In genomic region chr20:62117362-62117646, GRCh38 we compare ENCODE assay signal across 13 cellular contexts. TPM values are rescaled to one million over a fixed set of nuclear protein-coding genes. Genes with fewer than 3 reads are reported as not detected.
DNase-seq lines count a peak whose midpoint lies in the region; ATAC-seq and TF ChIP-seq lines count a peak whose summit lies in the region.
"Had no signal": no experiment of that assay in that cellular context is flagged by ENCODE, and none has a peak within 500 bp of the region (broad histone marks: within the 10 kb centered on the region; RNA-seq: fewer than 3 reads in every experiment).

No MANE protein-coding gene starts in this region.

- H4K20me1 ChIP-seq in GM23248 (ENCODE audit: insufficient read depth), result no peaks in the 10 kb centered on the region

- no peak overlapping the region for H3K9ac ChIP-seq in GM23248
- H3K9ac ChIP-seq: parathyroid adenoma had no signal

- in situ Hi-C loops in GM23248 (cut with MboI), result no loop called here

- no peaks in the 10 kb centered on the region for H3K79me2 ChIP-seq in GM23248 (ENCODE audit: insufficient read depth)
- H3K79me2 ChIP-seq: parathyroid adenoma had no signal

- WGBS in GM23248 (ENCODE audit: low coverage in 1 of 2, low lambda C conversion rate in 2 of 2, missing lambda C conversion rate in 2 of 2), 2 experiments, result 13 to 14% methylated on average over 9 of the region's 9 CpGs

- no peak overlapping the region for H3K27ac ChIP-seq in GM23248
- H3K27ac ChIP-seq: parathyroid adenoma had no signal

- no peaks in the 10 kb centered on the region for H3K36me3 ChIP-seq in GM23248 (ENCODE audit: low read depth)
- H3K36me3 ChIP-seq: Peyer's patch had no signal

- H3K36me3 Mint-ChIP-seq in activated naive CD8-positive, alpha-beta T cell, result peaks cover 5% of the 10 kb centered on the region
- peaks cover 8% of the 10 kb centered on the region for H3K36me3 Mint-ChIP-seq in activated naive CD8-positive, alpha-beta T cell treated with anti-CD3 and anti-CD28 coated beads, Interleukin-2, amount 50 U/mL, for 24 hours (ENCODE audit: low read depth)
- peaks cover 11% of the 10 kb centered on the region for H3K36me3 Mint-ChIP-seq in MCF 10A (ENCODE audit: insufficient read depth, unreplicated experiment)

- no peak for DNase-seq in activated naive CD8-positive, alpha-beta T cell treated with anti-CD3 and anti-CD28 coated beads, Interleukin-2, amount 50 U/mL, for 24 hours
- DNase-seq in GM23248 (peak; percentile 31), SK-N-DZ (ENCODE audit: low spot score) (peak; percentile 84), retina (peak; percentile 83), hypothalamus (lab: John Stamatoyannopoulos, UW) (no peak), MCF 10A (ENCODE audit: unreplicated experiment) (no peak)
- DNase-seq: midbrain, NCI-H446 treated with DMSO at 0.1 percent for 48 hours had no signal

- no peak overlapping the region for H3K4me3 ChIP-seq in GM23248
- H3K4me3 ChIP-seq: Peyer's patch had no signal

- H3K4me1 Mint-ChIP-seq in activated naive CD8-positive, alpha-beta T cell (ENCODE audit: low read depth), result peaks cover 30% of the 10 kb centered on the region
- H3K4me1 Mint-ChIP-seq in activated naive CD8-positive, alpha-beta T cell treated with anti-CD3 and anti-CD28 coated beads, Interleukin-2, amount 50 U/mL, for 24 hours, result peaks cover 28% of the 10 kb centered on the region
- H3K4me1 Mint-ChIP-seq in MCF 10A (ENCODE audit: insufficient read depth, unreplicated experiment), result no peaks in the 10 kb centered on the region

- H3K9me3 ChIP-seq in GM23248 (ENCODE audit: low read depth), result no peaks in the 10 kb centered on the region

- peaks cover 20% of the 10 kb centered on the region for H3K27me3 ChIP-seq in GM23248 (replicated peaks; ENCODE audit: insufficient read depth)
- H3K27me3 ChIP-seq: Peyer's patch had no signal

- H3K27me3 Mint-ChIP-seq in activated naive CD8-positive, alpha-beta T cell, result no peaks in the 10 kb centered on the region
- H3K27me3 Mint-ChIP-seq in activated naive CD8-positive, alpha-beta T cell treated with anti-CD3 and anti-CD28 coated beads, Interleukin-2, amount 50 U/mL, for 24 hours, result no peaks in the 10 kb centered on the region
- no peaks in the 10 kb centered on the region for H3K27me3 Mint-ChIP-seq in MCF 10A (ENCODE audit: insufficient read depth, unreplicated experiment)

- no peaks in the 10 kb centered on the region for H3F3A ChIP-seq in GM23248 (ENCODE audit: insufficient read depth)

- ATAC-seq in activated naive CD8-positive, alpha-beta T cell treated with anti-CD3 and anti-CD28 coated beads, Interleukin-2, amount 50 U/mL, for 24 hours, result no peak
- ATAC-seq in HG02981 (IDR thresholded peaks at IDR 0.05; ENCODE audit: unreplicated experiment), result no peak

- H3K4me2 ChIP-seq in GM23248 (ENCODE audit: unreplicated experiment), result no peak overlapping the region

- CTCF ChIA-PET in MCF 10A (lab: Yijun Ruan, JAX), result no interaction called here

- no peaks in the 10 kb centered on the region for H3K9me3 Mint-ChIP-seq in activated naive CD8-positive, alpha-beta T cell (ENCODE audit: low read depth)
- H3K9me3 Mint-ChIP-seq in activated naive CD8-positive, alpha-beta T cell treated with anti-CD3 and anti-CD28 coated beads, Interleukin-2, amount 50 U/mL, for 24 hours, result peaks cover 8% of the 10 kb centered on the region
- H3K9me3 Mint-ChIP-seq in MCF 10A (ENCODE audit: unreplicated experiment), result no peaks in the 10 kb centered on the region

- peak overlapping the region; percentile 35 for H3K4me3 Mint-ChIP-seq in activated naive CD8-positive, alpha-beta T cell
- no peak overlapping the region for H3K4me3 Mint-ChIP-seq in activated naive CD8-positive, alpha-beta T cell treated with anti-CD3 and anti-CD28 coated beads, Interleukin-2, amount 50 U/mL, for 24 hours
- H3K4me3 Mint-ChIP-seq in MCF 10A (ENCODE audit: unreplicated experiment), result no peak overlapping the region
- H3K4me3 Mint-ChIP-seq: activated T-cell treated with anti-CD3 and anti-CD28 coated beads, Interleukin-2, amount 50 U/mL, for 72 hours had no signal

- peak overlapping the region; percentile 41 for H3K27ac Mint-ChIP-seq in activated naive CD8-positive, alpha-beta T cell
- H3K27ac Mint-ChIP-seq in activated naive CD8-positive, alpha-beta T cell treated with anti-CD3 and anti-CD28 coated beads, Interleukin-2, amount 50 U/mL, for 24 hours, result no peak overlapping the region
- no peak overlapping the region for H3K27ac Mint-ChIP-seq in MCF 10A (ENCODE audit: low read depth, unreplicated experiment)
- H3K27ac Mint-ChIP-seq: activated T-cell treated with anti-CD3 and anti-CD28 coated beads, Interleukin-2, amount 50 U/mL, for 72 hours had no signal

- POLR2A ChIA-PET in MCF 10A (lab: Yijun Ruan, JAX), result no interaction called here

- no peaks in the 10 kb centered on the region for H3K9me2 ChIP-seq in GM23248 (ENCODE audit: insufficient read depth)

- no peaks in the 10 kb centered on the region for H3K4me1 ChIP-seq in GM23248 (ENCODE audit: insufficient read depth)
- H3K4me1 ChIP-seq: parathyroid adenoma had no signal

- no peak overlapping the region for H2AFZ ChIP-seq in GM23248
- H2AFZ ChIP-seq: parathyroid adenoma had no signal

- intact Hi-C loops in MCF 10A (cut with micrococcal nuclease), result no loop called here

- no TSS peak for BruUV-seq in MCF 10A (replicated peaks; lab: Mats Ljungman, UMichigan)

- TF ChIP-seq CTCF in MCF 10A (IDR thresholded peaks at IDR 0.05; ENCODE audit: unreplicated experiment), result no peak

RNA-seq across cellular contexts. Expression of gene LSM14B, which starts 5.0 kb away (rescaled TPM):
- 28.0 and 30.0 TPM in 2 replicates for total RNA-seq in GM23248 (2014; rRNA removed; shearing (Covaris generic))
- 1.0 and 1.3 TPM in 2 replicates for polyA plus RNA-seq in GM23248 (2016; fragmentation: Nextera tagmentation; extraction: Ambion mirVana)
- polyA plus RNA-seq in SK-N-DZ (2014; cell fraction: cytosol; rRNA removed), result 118 and 122 TPM in 2 replicates
- 111 and 131 TPM in 2 replicates for polyA plus RNA-seq in SK-N-DZ (2014; cell fraction: nucleus; rRNA removed)
- 33.3 and 35.1 TPM in 2 replicates for total RNA-seq in MCF 10A (2022)

RNA-seq across cellular contexts. Expression of gene PSMA7, which starts 25.9 kb away (rescaled TPM):
- 268 and 308 TPM in 2 replicates for total RNA-seq in GM23248 (2014; rRNA removed; shearing (Covaris generic))
- 488 and 493 TPM in 2 replicates for polyA plus RNA-seq in GM23248 (2016; fragmentation: Nextera tagmentation; extraction: Ambion mirVana)
- 1,037 and 1,133 TPM in 2 replicates for polyA plus RNA-seq in SK-N-DZ (2014; cell fraction: cytosol; rRNA removed)
- 962 and 1,204 TPM in 2 replicates for polyA plus RNA-seq in SK-N-DZ (2014; cell fraction: nucleus; rRNA removed)
- 362 and 419 TPM in 2 replicates for total RNA-seq in MCF 10A (2022)

RNA-seq across cellular contexts. Expression of gene SS18L1, which starts 26.3 kb away (rescaled TPM):
- total RNA-seq in GM23248 (2014; rRNA removed; shearing (Covaris generic)), result 7.5 and 8.8 TPM in 2 replicates
- polyA plus RNA-seq in GM23248 (2016; fragmentation: Nextera tagmentation; extraction: Ambion mirVana), result 1.5 and 2.3 TPM in 2 replicates
- polyA plus RNA-seq in SK-N-DZ (2014; cell fraction: cytosol; rRNA removed), result 44.5 and 49.5 TPM in 2 replicates
- polyA plus RNA-seq in SK-N-DZ (2014; cell fraction: nucleus; rRNA removed), result 51.7 and 69.4 TPM in 2 replicates
- 16.1 and 17.9 TPM in 2 replicates for total RNA-seq in MCF 10A (2022)

RNA-seq across cellular contexts. Expression of gene TAF4, which starts 51.6 kb away (rescaled TPM):
- 2.9 and 4.2 TPM in 2 replicates for total RNA-seq in GM23248 (2014; rRNA removed; shearing (Covaris generic))
- 0.80 and 1.4 TPM in 2 replicates for polyA plus RNA-seq in GM23248 (2016; fragmentation: Nextera tagmentation; extraction: Ambion mirVana)
- polyA plus RNA-seq in SK-N-DZ (2014; cell fraction: cytosol; rRNA removed), result 10.3 and 18.0 TPM in 2 replicates
- 15.1 and 21.0 TPM in 2 replicates for polyA plus RNA-seq in SK-N-DZ (2014; cell fraction: nucleus; rRNA removed)
- 15.9 and 16.1 TPM in 2 replicates for total RNA-seq in MCF 10A (2022)

Comparison
In these comparisons a context has a peak if more than half of its experiments do, and no peak if none do; other contexts are left out.
1. DNase-seq: peak in GM23248 (single experiment), SK-N-DZ (single experiment) and retina (single experiment); none in activated naive CD8-positive, alpha-beta T cell treated with anti-CD3 and anti-CD28 coated beads, Interleukin-2, amount 50 U/mL, for 24 hours (single experiment), hypothalamus (0 of 51) and MCF 10A (single experiment).